Comparison of ENCODE assay signal across 8 cellular contexts in genomic region chr5:109409844-109410388, GRCh38. TPM values are rescaled to one million over a fixed set of nuclear protein-coding genes. Genes with fewer than 3 reads are reported as not detected.
DNase-seq lines count a peak whose midpoint lies in the region; ATAC-seq and TF ChIP-seq lines count a peak whose summit lies in the region.

Gene PJA2, minus strand, starts transcription at chr5:109409974. Its CDS starts 26,541 bp downstream, at chr5:109383433.

- peaks cover 24% of the 10 kb centered on the region for H3K9me3 Mint-ChIP-seq in neural progenitor cell

- peak within 1 kb of the TSS; percentile 88 for H3K4me2 ChIP-seq in neural progenitor cell

- CTCF ChIA-PET in HEK293T (lab: Yijun Ruan, JAX): no interaction called here

- peak within 1 kb of the TSS; percentile 100 for H3K4me3 Mint-ChIP-seq in neural progenitor cell

- peak within 1 kb of the TSS; percentile 81 for H3K4me3 ChIP-seq in neural progenitor cell

- POLR2A ChIA-PET in HEK293T (lab: Yijun Ruan, JAX): interaction anchor here (0.7 to 1.9 kb wide), 12 partner anchors 8 to 682 kb away, joined by 3 to 8 read pairs (median 4); partner anchors contain the start of gene MAN2A1

- H3K9me3 ChIP-seq in neural progenitor cell (ENCODE audit: low read depth): no peaks in the 10 kb centered on the region

- H4K20me1 ChIP-seq in neural progenitor cell (ENCODE audit: low read depth): peaks cover 25% of the 10 kb centered on the region

- H3K36me3 ChIP-seq in neural progenitor cell: no peaks in the 10 kb centered on the region

- H3K27me3 Mint-ChIP-seq in neural progenitor cell (ENCODE audit: insufficient read depth, low read depth): peaks cover 7% of the 10 kb centered on the region

- H3K9ac ChIP-seq in neural progenitor cell: peak within 1 kb of the TSS; percentile 80

- in situ Hi-C loops in SK-MEL-5 (cut with HindIII; ENCODE audit: low pct_unique_long_range_greater_than_20kb, low sequenced_read_pairs): no loop called here

- peaks cover 44% of the 10 kb centered on the region for H3K79me2 ChIP-seq in neural progenitor cell (ENCODE audit: low read depth)

- peak within 1 kb of the TSS; percentile 100 for H3K27ac Mint-ChIP-seq in neural progenitor cell

- peak; percentile 48 for TF ChIP-seq CTCF in foreskin keratinocyte (conservative IDR thresholded peaks at IDR 0.05)
- peak; percentile 30 for TF ChIP-seq CTCF in neural progenitor cell (IDR thresholded peaks at IDR 0.05)

- H3K27me3 ChIP-seq in foreskin keratinocyte (no peaks in the 10 kb centered on the region), neural progenitor cell (no peaks in the 10 kb centered on the region)

- peaks cover 49% of the 10 kb centered on the region for H3K4me1 Mint-ChIP-seq in neural progenitor cell

- H3F3A ChIP-seq in neural progenitor cell (ENCODE audit: low read depth): peaks cover 61% of the 10 kb centered on the region

- DNase-seq in GDM1 (lab: John Stamatoyannopoulos, UW) (peak; percentile 99), HEK293T (ENCODE audit: extremely low spot score) (peak; percentile 90), MV-4-11 (lab: John Stamatoyannopoulos, UW) (peak; percentile 100), SK-MEL-5 (ENCODE audit: low read depth, low spot score) (peak; percentile 100), foreskin keratinocyte (peak; percentile 99 to 100), neural progenitor cell (ENCODE audit: low spot score) (peak; percentile 100), stromal cell of bone marrow (ENCODE audit: low read depth) (peak; percentile 100)
- peak; percentile 96 for DNase-seq in activated naive CD4-positive, alpha-beta T cell treated with Interleukin-2 at 50 U/mL for 16 hours

- peaks cover 20% of the 10 kb centered on the region for H3K36me3 Mint-ChIP-seq in neural progenitor cell

- H3K27ac ChIP-seq in foreskin keratinocyte (peak within 1 kb of the TSS; percentile 93), neural progenitor cell (peak within 1 kb of the TSS; percentile 97)

- peak within 1 kb of the TSS; percentile 60 for H2AFZ ChIP-seq in neural progenitor cell (replicated peaks)

- ATAC-seq in foreskin keratinocyte: peak; percentile 86

- H3K4me1 ChIP-seq in foreskin keratinocyte (peaks cover 28% of the 10 kb centered on the region), neural progenitor cell (peaks cover 46% of the 10 kb centered on the region)

TF ChIP-seq in HEK293T, 16 proteins besides CTCF, POLR2A, EP300 and RAD21:
- TF ChIP-seq HDGF (IDR thresholded peaks at IDR 0.05; ENCODE audit: borderline replicate concordance) (no peak), L3MBTL2 (conservative IDR thresholded peaks at IDR 0.05) (no peak), PKNOX1 (IDR thresholded peaks at IDR 0.05) (peak; percentile 97), BHLHE40 (IDR thresholded peaks at IDR 0.05; ENCODE audit: borderline replicate concordance) (no peak), SUZ12 (IDR thresholded peaks at IDR 0.05) (no peak), SP1 (IDR thresholded peaks at IDR 0.05) (no peak), LEF1 (IDR thresholded peaks at IDR 0.05; ENCODE audit: borderline replicate concordance) (no peak)
TF ChIP-seq in HEK293T: peak in this region for 1.

RNA-seq across cellular contexts. Expression of gene PJA2, which starts in this region (rescaled TPM):
- 29.1 and 30.1 TPM in 2 replicates for total RNA-seq in SK-MEL-5 (2014; rRNA removed; shearing (Covaris generic))
- polyA plus RNA-seq in SK-MEL-5 (2015; cell fraction: cytosol; rRNA removed): 28.8 and 36.8 TPM in 2 replicates
- polyA plus RNA-seq in SK-MEL-5 (2015; cell fraction: nucleus; rRNA removed): 20.8 and 24.4 TPM in 2 replicates
- total RNA-seq in foreskin keratinocyte (39.0 and 41.1 TPM in 2 replicates), neural progenitor cell (ENCODE audit: low replicate concordance) (84.3 and 128 TPM in 2 replicates)
- 8.8 and 10.2 TPM in 2 replicates for polyA plus RNA-seq in foreskin keratinocyte

Comparison
In these comparisons a context has a peak if more than half of its experiments do, and no peak if none do; other contexts are left out.
1. Peak in every context shown above with its lines: DNase-seq, ATAC-seq, H3K4me3 ChIP-seq and H3K27ac ChIP-seq.